Comparison of ENCODE assay signal across 1 cellular context in genomic region chr10:45560262-45560661, GRCh38.
A peak's percentile ranks its signal among the peaks of the same experiment; 100 is the strongest.
TF ChIP-seq lines count a peak whose summit lies in the region.

No MANE protein-coding gene starts in this region.

TF ChIP-seq in HepG2, 621 proteins besides CTCF, POLR2A, EP300 and RAD21 (continued from another document):
- TF ChIP-seq, protein P1, sequence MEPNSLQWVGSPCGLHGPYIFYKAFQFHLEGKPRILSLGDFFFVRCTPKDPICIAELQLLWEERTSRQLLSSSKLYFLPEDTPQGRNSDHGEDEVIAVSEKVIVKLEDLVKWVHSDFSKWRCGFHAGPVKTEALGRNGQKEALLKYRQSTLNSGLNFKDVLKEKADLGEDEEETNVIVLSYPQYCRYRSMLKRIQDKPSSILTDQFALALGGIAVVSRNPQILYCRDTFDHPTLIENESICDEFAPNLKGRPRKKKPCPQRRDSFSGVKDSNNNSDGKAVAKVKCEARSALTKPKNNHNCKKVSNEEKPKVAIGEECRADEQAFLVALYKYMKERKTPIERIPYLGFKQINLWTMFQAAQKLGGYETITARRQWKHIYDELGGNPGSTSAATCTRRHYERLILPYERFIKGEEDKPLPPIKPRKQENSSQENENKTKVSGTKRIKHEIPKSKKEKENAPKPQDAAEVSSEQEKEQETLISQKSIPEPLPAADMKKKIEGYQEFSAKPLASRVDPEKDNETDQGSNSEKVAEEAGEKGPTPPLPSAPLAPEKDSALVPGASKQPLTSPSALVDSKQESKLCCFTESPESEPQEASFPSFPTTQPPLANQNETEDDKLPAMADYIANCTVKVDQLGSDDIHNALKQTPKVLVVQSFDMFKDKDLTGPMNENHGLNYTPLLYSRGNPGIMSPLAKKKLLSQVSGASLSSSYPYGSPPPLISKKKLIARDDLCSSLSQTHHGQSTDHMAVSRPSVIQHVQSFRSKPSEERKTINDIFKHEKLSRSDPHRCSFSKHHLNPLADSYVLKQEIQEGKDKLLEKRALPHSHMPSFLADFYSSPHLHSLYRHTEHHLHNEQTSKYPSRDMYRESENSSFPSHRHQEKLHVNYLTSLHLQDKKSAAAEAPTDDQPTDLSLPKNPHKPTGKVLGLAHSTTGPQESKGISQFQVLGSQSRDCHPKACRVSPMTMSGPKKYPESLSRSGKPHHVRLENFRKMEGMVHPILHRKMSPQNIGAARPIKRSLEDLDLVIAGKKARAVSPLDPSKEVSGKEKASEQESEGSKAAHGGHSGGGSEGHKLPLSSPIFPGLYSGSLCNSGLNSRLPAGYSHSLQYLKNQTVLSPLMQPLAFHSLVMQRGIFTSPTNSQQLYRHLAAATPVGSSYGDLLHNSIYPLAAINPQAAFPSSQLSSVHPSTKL (CRISPR knock-in tag; IDR thresholded peaks at IDR 0.05), result peak; percentile 65
TF ChIP-seq in HepG2: peak in this region for 25.
